ENCODE assay signal across 1 cellular context in the genomic region with DNA sequence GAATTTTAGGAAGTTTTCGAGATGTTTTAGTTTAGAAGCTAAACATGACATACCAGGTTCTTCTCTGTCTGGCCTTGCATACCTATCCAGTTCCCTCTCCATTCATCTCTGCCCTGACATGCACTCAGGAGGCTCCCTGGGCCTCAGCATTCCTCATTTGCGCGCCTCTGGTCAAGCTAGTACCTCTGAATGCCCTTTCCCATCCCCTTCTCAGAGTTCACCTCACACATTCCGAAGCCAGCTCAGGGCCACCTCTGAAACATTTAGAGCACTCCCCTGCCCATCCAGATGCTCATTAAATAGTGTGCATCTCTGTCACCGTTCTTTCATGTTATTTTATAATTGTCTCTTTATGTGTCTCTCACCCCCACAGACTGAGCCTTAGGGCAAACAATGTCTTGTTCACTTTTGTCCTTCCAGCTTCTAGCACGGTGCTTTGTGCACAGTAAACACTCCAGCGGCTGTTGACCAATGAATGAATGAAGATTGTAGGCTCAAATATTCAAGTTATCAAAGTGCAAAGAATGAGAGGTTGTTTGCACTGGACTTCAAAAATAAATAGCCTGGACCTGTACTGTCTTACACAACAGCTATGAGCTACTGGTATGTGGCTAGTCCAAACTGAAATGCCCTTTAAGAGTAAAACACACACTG.
TF ChIP-seq lines count a peak whose summit lies in the region.

No MANE protein-coding gene starts in this region.

TF ChIP-seq in HepG2, 621 proteins besides CTCF, POLR2A, EP300 and RAD21 (continued from another document and continues in another):
- TF ChIP-seq, protein P1, sequence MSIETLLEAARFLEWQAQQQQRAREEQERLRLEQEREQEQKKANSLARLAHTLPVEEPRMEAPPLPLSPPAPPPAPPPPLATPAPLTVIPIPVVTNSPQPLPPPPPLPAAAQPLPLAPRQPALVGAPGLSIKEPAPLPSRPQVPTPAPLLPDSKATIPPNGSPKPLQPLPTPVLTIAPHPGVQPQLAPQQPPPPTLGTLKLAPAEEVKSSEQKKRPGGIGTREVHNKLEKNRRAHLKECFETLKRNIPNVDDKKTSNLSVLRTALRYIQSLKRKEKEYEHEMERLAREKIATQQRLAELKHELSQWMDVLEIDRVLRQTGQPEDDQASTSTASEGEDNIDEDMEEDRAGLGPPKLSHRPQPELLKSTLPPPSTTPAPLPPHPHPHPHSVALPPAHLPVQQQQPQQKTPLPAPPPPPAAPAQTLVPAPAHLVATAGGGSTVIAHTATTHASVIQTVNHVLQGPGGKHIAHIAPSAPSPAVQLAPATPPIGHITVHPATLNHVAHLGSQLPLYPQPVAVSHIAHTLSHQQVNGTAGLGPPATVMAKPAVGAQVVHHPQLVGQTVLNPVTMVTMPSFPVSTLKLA (IDR thresholded peaks at IDR 0.05): no peak; the same call in 1 of the 2 replicates
- TF ChIP-seq ZNF891 (CRISPR knock-in tag; IDR thresholded peaks at IDR 0.05) (no peak), ZNF251 (CRISPR knock-in tag; IDR thresholded peaks at IDR 0.05) (no peak), ZNF547 (CRISPR knock-in tag; IDR thresholded peaks at IDR 0.05) (peak; percentile 16; the same call in 1 of the 2 replicates), ZZZ3 (CRISPR knock-in tag; IDR thresholded peaks at IDR 0.05; ENCODE audit: borderline replicate concordance) (0 out of 2 replicates have a peak, but pooled peaks have one; percentile 20), MED13 (CRISPR knock-in tag; IDR thresholded peaks at IDR 0.05) (peak; percentile 90; the same call in 1 of the 2 replicates), ZNF264 (CRISPR knock-in tag; IDR thresholded peaks at IDR 0.05) (peak; percentile 89), SP1 (IDR thresholded peaks at IDR 0.05) (no peak), SP1 (CRISPR knock-in tag; IDR thresholded peaks at IDR 0.05) (peak; percentile 33; the same call in 1 of the 2 replicates), RBM39 (IDR thresholded peaks at IDR 0.05; ENCODE audit: low read depth, low read length, poor library complexity, severe bottlenecking) (no peak), SSRP1 (CRISPR knock-in tag; IDR thresholded peaks at IDR 0.05) (no peak), CBX1 (IDR thresholded peaks at IDR 0.05; ENCODE audit: low read depth) (no peak), GATA4 (IDR thresholded peaks at IDR 0.05; ENCODE audit: borderline replicate concordance, low read depth) (peak; percentile 90; the same call in 1 of the 2 replicates), ZNF3 (CRISPR knock-in tag; IDR thresholded peaks at IDR 0.05) (0 out of 2 replicates have a peak, but pooled peaks have one; percentile 31), ZNF337 (CRISPR knock-in tag; IDR thresholded peaks at IDR 0.05; ENCODE audit: borderline replicate concordance, low read depth) (no peak), SPEN (CRISPR knock-in tag; IDR thresholded peaks at IDR 0.05; ENCODE audit: low read depth) (peak; percentile 17; the same call in 1 of the 2 replicates), POLR2G (IDR thresholded peaks at IDR 0.05; ENCODE audit: low read depth, low read length) (peak; percentile 65), MTF2 (CRISPR knock-in tag; IDR thresholded peaks at IDR 0.05; ENCODE audit: borderline replicate concordance) (peak; percentile 5; the same call in 1 of the 2 replicates), ZNF260 (CRISPR knock-in tag; IDR thresholded peaks at IDR 0.05; ENCODE audit: borderline replicate concordance, low read depth) (no peak), ZNF468 (CRISPR knock-in tag; IDR thresholded peaks at IDR 0.05) (no peak), NFIB (CRISPR knock-in tag; IDR thresholded peaks at IDR 0.05; ENCODE audit: borderline replicate concordance) (no peak), ZNF737 (CRISPR knock-in tag; IDR thresholded peaks at IDR 0.05; ENCODE audit: borderline replicate concordance) (no peak; the same call in 1 of the 2 replicates), POLR2AphosphoS5 (IDR thresholded peaks at IDR 0.05; ENCODE audit: low read depth, low read length) (peak; percentile 65), SCMH1 (CRISPR knock-in tag; IDR thresholded peaks at IDR 0.05; ENCODE audit: borderline replicate concordance) (no peak), EZH2 (conservative IDR thresholded peaks at IDR 0.05; ENCODE audit: low read depth, low read length) (no peak), NR3C1 (CRISPR knock-in tag; IDR thresholded peaks at IDR 0.05) (no peak), LCORL (IDR thresholded peaks at IDR 0.05) (peak; percentile 95), LCORL (CRISPR knock-in tag; IDR thresholded peaks at IDR 0.05) (peak; percentile 81), HHEX (CRISPR knock-in tag; IDR thresholded peaks at IDR 0.05) (peak; percentile 90), NFAT5 (CRISPR knock-in tag; IDR thresholded peaks at IDR 0.05) (no peak), ZNF746 (CRISPR knock-in tag; IDR thresholded peaks at IDR 0.05) (peak; percentile 79; the same call in 1 of the 2 replicates), HOMEZ (CRISPR knock-in tag; IDR thresholded peaks at IDR 0.05; ENCODE audit: low read depth) (peak; percentile 54; the same call in 1 of the 2 replicates), WIZ (CRISPR knock-in tag; IDR thresholded peaks at IDR 0.05) (no peak), SIN3A (IDR thresholded peaks at IDR 0.05; ENCODE audit: borderline replicate concordance, low read depth, low read length) (peak; percentile 22; the same call in 1 of the 2 replicates), SMYD3 (CRISPR knock-in tag; IDR thresholded peaks at IDR 0.05) (no peak), EHMT2 (IDR thresholded peaks at IDR 0.05; ENCODE audit: borderline replicate concordance, low read depth, low read length) (peak; percentile 25; the same call in 1 of the 2 replicates), ZNF383 (CRISPR knock-in tag; IDR thresholded peaks at IDR 0.05; ENCODE audit: borderline replicate concordance) (no peak), ZNF18 (CRISPR knock-in tag; IDR thresholded peaks at IDR 0.05; ENCODE audit: insufficient replicate concordance) (no peak), ONECUT2 (CRISPR knock-in tag; IDR thresholded peaks at IDR 0.05) (peak; percentile 36; the same call in 1 of the 2 replicates)
- TF ChIP-seq, protein P2, sequence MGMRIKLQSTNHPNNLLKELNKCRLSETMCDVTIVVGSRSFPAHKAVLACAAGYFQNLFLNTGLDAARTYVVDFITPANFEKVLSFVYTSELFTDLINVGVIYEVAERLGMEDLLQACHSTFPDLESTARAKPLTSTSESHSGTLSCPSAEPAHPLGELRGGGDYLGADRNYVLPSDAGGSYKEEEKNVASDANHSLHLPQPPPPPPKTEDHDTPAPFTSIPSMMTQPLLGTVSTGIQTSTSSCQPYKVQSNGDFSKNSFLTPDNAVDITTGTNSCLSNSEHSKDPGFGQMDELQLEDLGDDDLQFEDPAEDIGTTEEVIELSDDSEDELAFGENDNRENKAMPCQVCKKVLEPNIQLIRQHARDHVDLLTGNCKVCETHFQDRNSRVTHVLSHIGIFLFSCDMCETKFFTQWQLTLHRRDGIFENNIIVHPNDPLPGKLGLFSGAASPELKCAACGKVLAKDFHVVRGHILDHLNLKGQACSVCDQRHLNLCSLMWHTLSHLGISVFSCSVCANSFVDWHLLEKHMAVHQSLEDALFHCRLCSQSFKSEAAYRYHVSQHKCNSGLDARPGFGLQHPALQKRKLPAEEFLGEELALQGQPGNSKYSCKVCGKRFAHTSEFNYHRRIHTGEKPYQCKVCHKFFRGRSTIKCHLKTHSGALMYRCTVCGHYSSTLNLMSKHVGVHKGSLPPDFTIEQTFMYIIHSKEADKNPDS (CRISPR knock-in tag; IDR thresholded peaks at IDR 0.05): no peak
- TF ChIP-seq, protein P3, sequence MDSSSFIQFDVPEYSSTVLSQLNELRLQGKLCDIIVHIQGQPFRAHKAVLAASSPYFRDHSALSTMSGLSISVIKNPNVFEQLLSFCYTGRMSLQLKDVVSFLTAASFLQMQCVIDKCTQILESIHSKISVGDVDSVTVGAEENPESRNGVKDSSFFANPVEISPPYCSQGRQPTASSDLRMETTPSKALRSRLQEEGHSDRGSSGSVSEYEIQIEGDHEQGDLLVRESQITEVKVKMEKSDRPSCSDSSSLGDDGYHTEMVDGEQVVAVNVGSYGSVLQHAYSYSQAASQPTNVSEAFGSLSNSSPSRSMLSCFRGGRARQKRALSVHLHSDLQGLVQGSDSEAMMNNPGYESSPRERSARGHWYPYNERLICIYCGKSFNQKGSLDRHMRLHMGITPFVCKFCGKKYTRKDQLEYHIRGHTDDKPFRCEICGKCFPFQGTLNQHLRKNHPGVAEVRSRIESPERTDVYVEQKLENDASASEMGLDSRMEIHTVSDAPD (CRISPR knock-in tag; IDR thresholded peaks at IDR 0.05): no peak
- TF ChIP-seq, protein P4, sequence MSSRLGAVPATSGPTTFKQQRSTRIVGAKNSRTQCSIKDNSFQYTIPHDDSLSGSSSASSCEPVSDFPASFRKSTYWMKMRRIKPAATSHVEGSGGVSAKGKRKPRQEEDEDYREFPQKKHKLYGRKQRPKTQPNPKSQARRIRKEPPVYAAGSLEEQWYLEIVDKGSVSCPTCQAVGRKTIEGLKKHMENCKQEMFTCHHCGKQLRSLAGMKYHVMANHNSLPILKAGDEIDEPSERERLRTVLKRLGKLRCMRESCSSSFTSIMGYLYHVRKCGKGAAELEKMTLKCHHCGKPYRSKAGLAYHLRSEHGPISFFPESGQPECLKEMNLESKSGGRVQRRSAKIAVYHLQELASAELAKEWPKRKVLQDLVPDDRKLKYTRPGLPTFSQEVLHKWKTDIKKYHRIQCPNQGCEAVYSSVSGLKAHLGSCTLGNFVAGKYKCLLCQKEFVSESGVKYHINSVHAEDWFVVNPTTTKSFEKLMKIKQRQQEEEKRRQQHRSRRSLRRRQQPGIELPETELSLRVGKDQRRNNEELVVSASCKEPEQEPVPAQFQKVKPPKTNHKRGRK (CRISPR knock-in tag; IDR thresholded peaks at IDR 0.05): no peak
- TF ChIP-seq, protein P5, sequence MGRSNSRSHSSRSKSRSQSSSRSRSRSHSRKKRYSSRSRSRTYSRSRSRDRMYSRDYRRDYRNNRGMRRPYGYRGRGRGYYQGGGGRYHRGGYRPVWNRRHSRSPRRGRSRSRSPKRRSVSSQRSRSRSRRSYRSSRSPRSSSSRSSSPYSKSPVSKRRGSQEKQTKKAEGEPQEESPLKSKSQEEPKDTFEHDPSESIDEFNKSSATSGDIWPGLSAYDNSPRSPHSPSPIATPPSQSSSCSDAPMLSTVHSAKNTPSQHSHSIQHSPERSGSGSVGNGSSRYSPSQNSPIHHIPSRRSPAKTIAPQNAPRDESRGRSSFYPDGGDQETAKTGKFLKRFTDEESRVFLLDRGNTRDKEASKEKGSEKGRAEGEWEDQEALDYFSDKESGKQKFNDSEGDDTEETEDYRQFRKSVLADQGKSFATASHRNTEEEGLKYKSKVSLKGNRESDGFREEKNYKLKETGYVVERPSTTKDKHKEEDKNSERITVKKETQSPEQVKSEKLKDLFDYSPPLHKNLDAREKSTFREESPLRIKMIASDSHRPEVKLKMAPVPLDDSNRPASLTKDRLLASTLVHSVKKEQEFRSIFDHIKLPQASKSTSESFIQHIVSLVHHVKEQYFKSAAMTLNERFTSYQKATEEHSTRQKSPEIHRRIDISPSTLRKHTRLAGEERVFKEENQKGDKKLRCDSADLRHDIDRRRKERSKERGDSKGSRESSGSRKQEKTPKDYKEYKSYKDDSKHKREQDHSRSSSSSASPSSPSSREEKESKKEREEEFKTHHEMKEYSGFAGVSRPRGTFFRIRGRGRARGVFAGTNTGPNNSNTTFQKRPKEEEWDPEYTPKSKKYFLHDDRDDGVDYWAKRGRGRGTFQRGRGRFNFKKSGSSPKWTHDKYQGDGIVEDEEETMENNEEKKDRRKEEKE (IDR thresholded peaks at IDR 0.05): no peak
